27 cellular contexts compared by ENCODE assay signal in the genomic region with DNA sequence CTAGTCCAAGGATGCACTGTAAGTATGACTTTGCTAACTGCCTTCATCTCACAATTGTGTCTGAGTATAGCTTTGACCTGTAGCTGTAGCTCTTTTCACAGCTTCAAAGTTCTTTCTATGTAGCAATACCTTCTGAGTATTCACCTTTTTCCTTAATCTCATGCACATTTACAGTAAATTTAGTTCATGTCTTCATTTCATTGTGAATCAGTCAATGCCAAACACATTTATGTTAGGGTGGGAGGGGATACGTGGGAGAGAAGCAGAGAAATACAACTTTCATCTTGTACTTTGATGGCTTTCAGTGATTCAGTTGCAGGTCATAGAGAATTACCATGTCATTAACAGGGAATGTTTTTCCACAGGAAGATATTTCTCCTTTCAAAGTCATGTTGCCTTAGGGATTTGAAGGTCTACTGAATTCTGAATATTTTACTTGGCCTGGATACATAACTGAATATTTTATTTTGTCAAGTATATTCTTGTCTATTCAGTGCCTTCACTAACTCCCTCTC.
DNase-seq lines count a peak whose midpoint lies in the region; FAIRE-seq and TF ChIP-seq lines count a peak whose summit lies in the region.
"Had no signal": no experiment of that assay in that cellular context is flagged by ENCODE, and none has a peak within 500 bp of the region (broad histone marks: within the 10 kb centered on the region; RNA-seq: fewer than 3 reads in every experiment).

No MANE protein-coding gene starts in this region.

- H3K4me1 ChIP-seq in OCI-LY3 (ENCODE audit: low read length) (peaks cover 62% of the 10 kb centered on the region), MM.1S (ENCODE audit: low read length) (peaks cover 36% of the 10 kb centered on the region)
- H3K4me1 ChIP-seq: spleen, suprapubic skin had no signal

- no peak overlapping the region for H3K4me3 Mint-ChIP-seq in activated T-helper 1 cell treated with anti-CD3 and anti-CD28 coated beads, Interleukin-12 subunit alpha, Interleukin-12 subunit beta, Interleukin-2, Interleukin-4 antibody, amounts not matched to agents 30 ng/mL and 10 ng/mL and 1 ng/mL, durations not matched to agents 14 hours and 24 hours and 36 hours
- H3K4me3 Mint-ChIP-seq: activated naive CD4-positive, alpha-beta T cell treated with anti-CD3 and anti-CD28 coated beads, Interleukin-2, amount 50 U/mL, for 24 hours; H9; naive B cell; stimulated activated memory B cell treated with anti-CD40 and anti-IgM and Interleukin-4, amounts not matched to agents 10 μg/mL and 1 μg/mL and 100 μg/mL, for 72 hours; T-helper 2 cell treated with Interferon-gamma antibody and Interleukin-4, amounts not matched to agents 5 μg/mL and 100 μg/mL, for 36 hours had no signal

- TF ChIP-seq CTCF in OCI-LY3 (IDR thresholded peaks at IDR 0.05; ENCODE audit: low read depth, low read length) (no peak), fibroblast of the aortic adventitia (IDR thresholded peaks at IDR 0.05; ENCODE audit: insufficient read depth, low read length) (no peak), MM.1S (IDR thresholded peaks at IDR 0.05; ENCODE audit: low read length) (no peak)

- H3K36me3 ChIP-seq in OCI-LY3 (replicated peaks; ENCODE audit: low read depth, low read length) (no peaks in the 10 kb centered on the region), MM.1S (replicated peaks; ENCODE audit: insufficient read depth, low read length) (no peaks in the 10 kb centered on the region)
- H3K36me3 ChIP-seq: spleen, suprapubic skin had no signal

- no peaks in the 10 kb centered on the region for H3K36me3 Mint-ChIP-seq in activated T-helper 1 cell treated with anti-CD3 and anti-CD28 coated beads, Interleukin-12 subunit alpha, Interleukin-12 subunit beta, Interleukin-2, Interleukin-4 antibody, amounts not matched to agents 30 ng/mL and 10 ng/mL and 1 ng/mL, durations not matched to agents 14 hours and 24 hours and 36 hours (ENCODE audit: low read depth)
- H3K36me3 Mint-ChIP-seq: activated naive CD4-positive, alpha-beta T cell treated with anti-CD3 and anti-CD28 coated beads, Interleukin-2, amount 50 U/mL, for 24 hours; naive B cell; stimulated activated memory B cell treated with anti-CD40 and anti-IgM and Interleukin-4, amounts not matched to agents 10 μg/mL and 1 μg/mL and 100 μg/mL, for 72 hours had no signal

- H3K4me3 ChIP-seq in OCI-LY3 (ENCODE audit: low read length) (0 out of 2 replicates have a peak overlapping the region, but pooled peaks have one; percentile 18), fibroblast of the aortic adventitia (ENCODE audit: low read depth, low read length) (no peak overlapping the region), skeletal muscle cell (ENCODE audit: low read depth, low read length) (no peak overlapping the region), MM.1S (ENCODE audit: low read length) (no peak overlapping the region)
- H3K4me3 ChIP-seq: SK-N-MC, spleen, suprapubic skin had no signal

- no peak overlapping the region for H3K27ac Mint-ChIP-seq in activated T-helper 1 cell treated with anti-CD3 and anti-CD28 coated beads, Interleukin-12 subunit alpha, Interleukin-12 subunit beta, Interleukin-2, Interleukin-4 antibody, amounts not matched to agents 30 ng/mL and 10 ng/mL and 1 ng/mL, durations not matched to agents 14 hours and 24 hours and 36 hours
- H3K27ac Mint-ChIP-seq: activated naive CD4-positive, alpha-beta T cell treated with anti-CD3 and anti-CD28 coated beads, Interleukin-2, amount 50 U/mL, for 24 hours; H9; naive B cell; stimulated activated memory B cell treated with anti-CD40 and anti-IgM and Interleukin-4, amounts not matched to agents 10 μg/mL and 1 μg/mL and 100 μg/mL, for 72 hours; T-helper 2 cell treated with Interferon-gamma antibody and Interleukin-4, amounts not matched to agents 5 μg/mL and 100 μg/mL, for 36 hours had no signal

- H3K27me3 Mint-ChIP-seq in activated T-helper 1 cell treated with anti-CD3 and anti-CD28 coated beads, Interleukin-12 subunit alpha, Interleukin-12 subunit beta, Interleukin-2, Interleukin-4 antibody, amounts not matched to agents 30 ng/mL and 10 ng/mL and 1 ng/mL, durations not matched to agents 14 hours and 24 hours and 36 hours (ENCODE audit: insufficient read depth): no peaks in the 10 kb centered on the region
- H3K27me3 Mint-ChIP-seq: activated naive CD4-positive, alpha-beta T cell treated with anti-CD3 and anti-CD28 coated beads, Interleukin-2, amount 50 U/mL, for 24 hours; naive B cell; stimulated activated memory B cell treated with anti-CD40 and anti-IgM and Interleukin-4, amounts not matched to agents 10 μg/mL and 1 μg/mL and 100 μg/mL, for 72 hours had no signal

- H4K20me1 ChIP-seq in OCI-LY3 (ENCODE audit: insufficient read depth, low read length) (no peaks in the 10 kb centered on the region), MM.1S (ENCODE audit: insufficient read depth, low read length) (no peaks in the 10 kb centered on the region)

- DNase-seq in GM18507 (ENCODE audit: extremely low spot score, insufficient read length, low read depth) (no peak), fibroblast of the aortic adventitia (ENCODE audit: low read depth) (peak; percentile 5), skeletal muscle cell (ENCODE audit: low read depth) (peak; percentile 17), T-helper 2 cell (no peak), MM.1S (no peak)
- DNase-seq in activated T-helper 1 cell treated with anti-CD3 and anti-CD28 coated beads, Interleukin-12 subunit alpha, Interleukin-12 subunit beta, Interleukin-2, Interleukin-4 antibody, amounts not matched to agents 30 ng/mL and 10 ng/mL and 1 ng/mL, durations not matched to agents 14 hours and 24 hours and 36 hours (ENCODE audit: low spot score): no peak
- DNase-seq: activated CD4-positive, alpha-beta T cell treated with anti-CD3 and anti-CD28 coated beads, Interleukin-2, amount 50 U/mL, for 1 hour; anterior cingulate cortex; C1 segment of cervical spinal cord; cortex of kidney; GDM1; H9; Karpas-422; left colon; naive B cell; NCI-H187; NCI-H69; RPMI8226; spleen; stimulated activated CD4-positive, alpha-beta T cell treated with anti-CD3 and anti-CD28 coated beads, Interleukin-2, amount 100 ng/mL, for 48 hours had no signal

- intact Hi-C loops in activated T-helper 1 cell treated with anti-CD3 and anti-CD28 coated beads, Interleukin-12 subunit alpha, Interleukin-12 subunit beta, Interleukin-2, Interleukin-4 antibody, amounts not matched to agents 30 ng/mL and 10 ng/mL and 1 ng/mL, durations not matched to agents 14 hours and 24 hours and 36 hours (cut with micrococcal nuclease): no loop called here

- H3K27ac ChIP-seq in OCI-LY3 (ENCODE audit: low read length): 0 out of 2 replicates have a peak overlapping the region, but pooled peaks have one; percentile 1
- H3K27ac ChIP-seq in MM.1S (ENCODE audit: low read length): no peak overlapping the region
- H3K27ac ChIP-seq: SK-N-MC, spleen, VCaP had no signal

- H2AFZ ChIP-seq in OCI-LY3 (ENCODE audit: low read depth, low read length) (no peak overlapping the region), MM.1S (ENCODE audit: low read length) (no peak overlapping the region)

- H3K79me2 ChIP-seq in OCI-LY3 (ENCODE audit: low read length) (no peaks in the 10 kb centered on the region), MM.1S (ENCODE audit: low read length) (no peaks in the 10 kb centered on the region)

- H3K9ac ChIP-seq in OCI-LY3 (ENCODE audit: low read length) (no peak overlapping the region), MM.1S (ENCODE audit: low read length) (no peak overlapping the region)

- H3K4me2 ChIP-seq in OCI-LY3 (ENCODE audit: low read length) (peak overlapping the region; percentile 66), MM.1S (ENCODE audit: low read depth, low read length) (no peak overlapping the region)

- H3F3A ChIP-seq in MM.1S (ENCODE audit: insufficient read depth, low read length): peaks cover 15% of the 10 kb centered on the region

- no peaks in the 10 kb centered on the region for H3K4me1 Mint-ChIP-seq in activated T-helper 1 cell treated with anti-CD3 and anti-CD28 coated beads, Interleukin-12 subunit alpha, Interleukin-12 subunit beta, Interleukin-2, Interleukin-4 antibody, amounts not matched to agents 30 ng/mL and 10 ng/mL and 1 ng/mL, durations not matched to agents 14 hours and 24 hours and 36 hours (ENCODE audit: low read depth)
- H3K4me1 Mint-ChIP-seq: activated naive CD4-positive, alpha-beta T cell treated with anti-CD3 and anti-CD28 coated beads, Interleukin-2, amount 50 U/mL, for 24 hours; H9; naive B cell; stimulated activated memory B cell treated with anti-CD40 and anti-IgM and Interleukin-4, amounts not matched to agents 10 μg/mL and 1 μg/mL and 100 μg/mL, for 72 hours had no signal

- H3K27me3 ChIP-seq in OCI-LY3 (ENCODE audit: low read depth, low read length) (no peaks in the 10 kb centered on the region), MM.1S (replicated peaks; ENCODE audit: insufficient read depth, low read length) (no peaks in the 10 kb centered on the region)
- H3K27me3 ChIP-seq: spleen, suprapubic skin had no signal

- H3K9me3 Mint-ChIP-seq in activated T-helper 1 cell treated with anti-CD3 and anti-CD28 coated beads, Interleukin-12 subunit alpha, Interleukin-12 subunit beta, Interleukin-2, Interleukin-4 antibody, amounts not matched to agents 30 ng/mL and 10 ng/mL and 1 ng/mL, durations not matched to agents 14 hours and 24 hours and 36 hours: no peaks in the 10 kb centered on the region
- H3K9me3 Mint-ChIP-seq: activated naive CD4-positive, alpha-beta T cell treated with anti-CD3 and anti-CD28 coated beads, Interleukin-2, amount 50 U/mL, for 24 hours; H9; T-helper 2 cell treated with Interferon-gamma antibody and Interleukin-4, amounts not matched to agents 5 μg/mL and 100 μg/mL, for 36 hours had no signal

- H3K9me3 ChIP-seq in OCI-LY3 (ENCODE audit: insufficient read depth, low read length) (no peaks in the 10 kb centered on the region), MM.1S (replicated peaks; ENCODE audit: insufficient read depth, low read length) (no peaks in the 10 kb centered on the region)
- H3K9me3 ChIP-seq: spleen, suprapubic skin had no signal

- no peaks in the 10 kb centered on the region for H3K9me2 ChIP-seq in MM.1S (replicated peaks; ENCODE audit: insufficient read depth, low read length)

- peak; percentile 15 for FAIRE-seq in GM18507 (lab: Jason Lieb, UNC)

Comparison
In these comparisons a context has a peak if more than half of its experiments do, and no peak if none do; other contexts are left out.
1. DNase-seq: peak in fibroblast of the aortic adventitia (single experiment) and skeletal muscle cell (single experiment); none in GM18507 (single experiment), activated T-helper 1 cell treated with anti-CD3 and anti-CD28 coated beads, Interleukin-12 subunit alpha, Interleukin-12 subunit beta, Interleukin-2, Interleukin-4 antibody, amounts not matched to agents 30 ng/mL and 10 ng/mL and 1 ng/mL, durations not matched to agents 14 hours and 24 hours and 36 hours (single experiment), T-helper 2 cell (0 of 5) and MM.1S (single experiment).